ENCODE assay signal across 16 cellular contexts in genomic region chr20:38046572-38046971, GRCh38. TPM values are rescaled to one million over a fixed set of nuclear protein-coding genes. Genes with fewer than 3 reads are reported as not detected.
A peak's percentile ranks its signal among the peaks of the same experiment; 100 is the strongest.
DNase-seq lines count a peak whose midpoint lies in the region; ATAC-seq and TF ChIP-seq lines count a peak whose summit lies in the region.
"Had no signal": no experiment of that assay in that cellular context is flagged by ENCODE, and none has a peak within 500 bp of the region (broad histone marks: within the 10 kb centered on the region; RNA-seq: fewer than 3 reads in every experiment).

No MANE protein-coding gene starts in this region.

- H3K27me3 ChIP-seq in right atrium auricular region = no peaks in the 10 kb centered on the region
- H3K27me3 ChIP-seq: SJCRH30 had no signal

- peaks cover 67% of the 10 kb centered on the region for H3K36me3 Mint-ChIP-seq in activated naive CD8-positive, alpha-beta T cell treated with anti-CD3 and anti-CD28 coated beads, Interleukin-2, amount 50 U/mL, for 24 hours (ENCODE audit: low read depth)

- H3K27ac ChIP-seq in right atrium auricular region = no peak overlapping the region
- H3K27ac ChIP-seq: KMS-11, SJCRH30 had no signal

- no peak overlapping the region for H3K4me3 Mint-ChIP-seq in activated naive CD8-positive, alpha-beta T cell treated with anti-CD3 and anti-CD28 coated beads, Interleukin-2, amount 50 U/mL, for 24 hours
- no peak overlapping the region for H3K4me3 Mint-ChIP-seq in stimulated activated naive CD8-positive, alpha-beta T cell treated with anti-CD3 and anti-CD28 coated beads, Interleukin-15, amount 100 ng/mL, for 72 hours
- H3K4me3 Mint-ChIP-seq: activated naive CD4-positive, alpha-beta T cell treated with anti-CD3 and anti-CD28 coated beads for 36 hours had no signal

- H3K4me1 Mint-ChIP-seq in activated naive CD8-positive, alpha-beta T cell treated with anti-CD3 and anti-CD28 coated beads, Interleukin-2, amount 50 U/mL, for 24 hours = peaks cover 67% of the 10 kb centered on the region
- peaks cover 56% of the 10 kb centered on the region for H3K4me1 Mint-ChIP-seq in stimulated activated naive CD8-positive, alpha-beta T cell treated with anti-CD3 and anti-CD28 coated beads, Interleukin-15, amount 100 ng/mL, for 72 hours

- ATAC-seq in Right ventricle myocardium inferior = peak; percentile 67
- ATAC-seq in activated naive CD8-positive, alpha-beta T cell treated with anti-CD3 and anti-CD28 coated beads, Interleukin-2, amount 50 U/mL, for 24 hours = no peak
- no peak for ATAC-seq in stimulated activated naive CD8-positive, alpha-beta T cell treated with anti-CD3 and anti-CD28 coated beads, Interleukin-15, amount 100 ng/mL, for 72 hours
- ATAC-seq: mucosa of descending colon had no signal

- TF ChIP-seq CTCF in right atrium auricular region (IDR thresholded peaks at IDR 0.05) = no peak
- no peak for TF ChIP-seq CTCF in lower leg skin (IDR thresholded peaks at IDR 0.05)

- no peak for DNase-seq in Right ventricle myocardium inferior (ENCODE audit: missing footprints)
- no peak for DNase-seq in right atrium auricular region (ENCODE audit: low spot score)
- no peak for DNase-seq in activated naive CD8-positive, alpha-beta T cell treated with anti-CD3 and anti-CD28 coated beads, Interleukin-2, amount 50 U/mL, for 24 hours
- DNase-seq in iPS-NIHi7 (ENCODE audit: extremely low spot score) = peak; percentile 33
- DNase-seq in stimulated activated naive CD8-positive, alpha-beta T cell treated with anti-CD3 and anti-CD28 coated beads, Interleukin-15, amount 100 ng/mL, for 72 hours = no peak
- DNase-seq in stimulated activated CD4-positive, alpha-beta T cell treated with anti-CD3 and anti-CD28 coated beads, Interleukin-1b, Interleukin-23, amount 100 ng/mL, for 48 hours = no peak
- no peak for DNase-seq in DMS53 (lab: John Stamatoyannopoulos, UW)
- DNase-seq in lower leg skin (ENCODE audit: low spot score in 2 of 2) = no peak
- DNase-seq: activated naive CD4-positive, alpha-beta T cell treated with anti-CD3 and anti-CD28 coated beads for 36 hours; GF-D8; islet precursor cell; mucosa of descending colon; NCI-H1105 treated with DMSO at 0.1 percent for 48 hours; posterior cingulate gyrus had no signal

- H3K27me3 Mint-ChIP-seq in activated naive CD8-positive, alpha-beta T cell treated with anti-CD3 and anti-CD28 coated beads, Interleukin-2, amount 50 U/mL, for 24 hours = no peaks in the 10 kb centered on the region
- H3K27me3 Mint-ChIP-seq in stimulated activated naive CD8-positive, alpha-beta T cell treated with anti-CD3 and anti-CD28 coated beads, Interleukin-15, amount 100 ng/mL, for 72 hours = no peaks in the 10 kb centered on the region

- peaks cover 26% of the 10 kb centered on the region for H3K36me3 ChIP-seq in right atrium auricular region

- peaks cover 0 to 16% of the 10 kb centered on the region in 2 donors for H3K4me1 ChIP-seq in right atrium auricular region

- H3K9me3 ChIP-seq in right atrium auricular region = no peaks in the 10 kb centered on the region
- H3K9me3 ChIP-seq: mucosa of descending colon, SJCRH30 had no signal

- 73 to 82% methylated on average over 4 of the region's 4 CpGs for WGBS in lower leg skin, 2 donors

- H3K27ac Mint-ChIP-seq in activated naive CD8-positive, alpha-beta T cell treated with anti-CD3 and anti-CD28 coated beads, Interleukin-2, amount 50 U/mL, for 24 hours = peak overlapping the region; percentile 48
- H3K27ac Mint-ChIP-seq in stimulated activated naive CD8-positive, alpha-beta T cell treated with anti-CD3 and anti-CD28 coated beads, Interleukin-15, amount 100 ng/mL, for 72 hours = peak overlapping the region; percentile 21 to 88
- H3K27ac Mint-ChIP-seq: activated naive CD4-positive, alpha-beta T cell treated with anti-CD3 and anti-CD28 coated beads for 36 hours had no signal

- H3K4me3 ChIP-seq in right atrium auricular region = no peak overlapping the region
- no peak overlapping the region for H3K4me3 ChIP-seq in lower leg skin (ENCODE audit: low read depth, poor library complexity, severe bottlenecking)
- H3K4me3 ChIP-seq: mucosa of descending colon, SJCRH30 had no signal

- intact Hi-C loops in Right ventricle myocardium inferior (cut with DNase I) (loop anchor here (5.0 kb wide), 1 partner anchor 144 kb away; the partner anchor contains the start of gene VSTM2L), lower leg skin (cut with DNase I; ENCODE audit: low total_unique reads) (no loop called here)

- TF ChIP-seq POLR2A in lower leg skin (IDR thresholded peaks at IDR 0.05) = no peak

- H3K9me3 Mint-ChIP-seq in activated naive CD8-positive, alpha-beta T cell treated with anti-CD3 and anti-CD28 coated beads, Interleukin-2, amount 50 U/mL, for 24 hours = no peaks in the 10 kb centered on the region
- H3K9me3 Mint-ChIP-seq in stimulated activated naive CD8-positive, alpha-beta T cell treated with anti-CD3 and anti-CD28 coated beads, Interleukin-15, amount 100 ng/mL, for 72 hours = no peaks in the 10 kb centered on the region
- H3K9me3 Mint-ChIP-seq: activated naive CD4-positive, alpha-beta T cell treated with anti-CD3 and anti-CD28 coated beads for 36 hours had no signal

RNA-seq across cellular contexts. Expression of gene RPRD1B, which starts 13.0 kb away (rescaled TPM):
- total RNA-seq in Right ventricle myocardium inferior (84.7 TPM), right atrium auricular region (10 to 100 TPM; 60.1 to 75.8 TPM), lower leg skin (10 to 100 TPM; 16.3 to 37.5 (median 22.9) TPM)

RNA-seq across cellular contexts. Expression of gene TTI1, which starts 13.3 kb away (rescaled TPM):
- 12.4 TPM for total RNA-seq in Right ventricle myocardium inferior
- total RNA-seq in right atrium auricular region = 10 to 100 TPM; 10.8 to 11.5 TPM
- 10 to 100 TPM; 11.3 to 15.1 (median 13.4) TPM for total RNA-seq in lower leg skin
